In genomic region chr1:178632619-178633018, GRCh38 we compare ENCODE assay signal across 21 cellular contexts.
A peak's percentile ranks its signal among the peaks of the same experiment; 100 is the strongest.
DNase-seq lines count a peak whose midpoint lies in the region; ATAC-seq, FAIRE-seq and TF ChIP-seq lines count a peak whose summit lies in the region.
"Had no signal": no experiment of that assay in that cellular context is flagged by ENCODE, and none has a peak within 500 bp of the region (broad histone marks: within the 10 kb centered on the region; RNA-seq: fewer than 3 reads in every experiment).

No MANE protein-coding gene starts in this region.

- intact Hi-C loops in tibial artery (cut with DNase I; ENCODE audit: low total_unique reads) = no loop called here

- H3K9ac ChIP-seq in OCI-LY1 (ENCODE audit: low read length) (no peak overlapping the region), neural progenitor cell (no peak overlapping the region)

- DNase-seq in Daoy (ENCODE audit: low read depth) (peak; percentile 67), bronchial epithelial cell (ENCODE audit: low read depth) (peak; percentile 48), neural progenitor cell (ENCODE audit: low spot score) (no peak), D721Med (ENCODE audit: insufficient read length, low spot score) (no peak), tibial artery (no peak)
- DNase-seq: activated CD4-positive, alpha-beta T cell treated with anti-CD3 and anti-CD28 coated beads, Interleukin-2, amount 10 ng/mL, durations not matched to agents 24 days and 14 days; activated naive CD4-positive, alpha-beta T cell treated with Interleukin-2 at 50 U/mL for 16 hours; AML-193; Calu3; GOT3; left cardiac atrium; NCI-H1092 treated with DMSO at 0.1 percent for 48 hours; NCI-H526; uterus had no signal

- H3K36me3 ChIP-seq in OCI-LY1 (ENCODE audit: insufficient read depth, low read length) = no peaks in the 10 kb centered on the region
- H3K36me3 ChIP-seq in bronchial epithelial cell (ENCODE audit: control insufficient read depth, insufficient read depth, low read length) = no peaks in the 10 kb centered on the region
- H3K36me3 ChIP-seq in neural progenitor cell = no peaks in the 10 kb centered on the region
- H3K36me3 ChIP-seq in tibial artery = no peaks in the 10 kb centered on the region
- H3K36me3 ChIP-seq: neutrophil, right atrium auricular region, uterus had no signal

- H3K27ac ChIP-seq in OCI-LY1 (ENCODE audit: low read depth, low read length, poor library complexity, severe bottlenecking) (peak overlapping the region; percentile 13), neural progenitor cell (no peak overlapping the region), tibial artery (no peak overlapping the region)
- H3K27ac ChIP-seq: HL-60, neutrophil, right atrium auricular region, uterus had no signal

- no peak for TF ChIP-seq CTCF in OCI-LY1 (IDR thresholded peaks at IDR 0.05; ENCODE audit: low read length)
- no peak for TF ChIP-seq CTCF in bronchial epithelial cell (IDR thresholded peaks at IDR 0.05; ENCODE audit: insufficient read depth, low read length, severe bottlenecking)
- TF ChIP-seq CTCF in neural progenitor cell (IDR thresholded peaks at IDR 0.05) = no peak
- TF ChIP-seq CTCF in D721Med (IDR thresholded peaks at IDR 0.05; ENCODE audit: insufficient read depth, missing control alignments) = no peak
- no peak for TF ChIP-seq CTCF in tibial artery (IDR thresholded peaks at IDR 0.05)

- H3K4me2 ChIP-seq in OCI-LY1 (ENCODE audit: low read length) = no peak overlapping the region
- H3K4me2 ChIP-seq in neural progenitor cell = no peak overlapping the region

- no peaks in the 10 kb centered on the region for H3K79me2 ChIP-seq in OCI-LY1 (ENCODE audit: insufficient read depth, low read length)
- no peaks in the 10 kb centered on the region for H3K79me2 ChIP-seq in neural progenitor cell (ENCODE audit: low read depth)

- H3K4me1 Mint-ChIP-seq in neural progenitor cell = peaks cover 20% of the 10 kb centered on the region
- H3K4me1 Mint-ChIP-seq: activated CD4-positive, alpha-beta T cell treated with anti-CD3 and anti-CD28 coated beads, Interleukin-2, amount 10 ng/mL, durations not matched to agents 24 days and 14 days had no signal

- H2AFZ ChIP-seq in OCI-LY1 (ENCODE audit: low read length) = no peak overlapping the region
- H2AFZ ChIP-seq in neural progenitor cell (replicated peaks) = peak overlapping the region; percentile 7

- peaks cover 2% of the 10 kb centered on the region for H3K36me3 Mint-ChIP-seq in neural progenitor cell

- H3K27ac Mint-ChIP-seq in neural progenitor cell = no peak overlapping the region
- H3K27ac Mint-ChIP-seq: activated CD4-positive, alpha-beta T cell treated with anti-CD3 and anti-CD28 coated beads, Interleukin-2, amount 10 ng/mL, durations not matched to agents 24 days and 14 days had no signal

- H3K4me3 ChIP-seq in OCI-LY1 (ENCODE audit: low read depth, low read length, poor library complexity, severe bottlenecking) (no peak overlapping the region), bronchial epithelial cell (ENCODE audit: low read depth, low read length) (no peak overlapping the region), neural progenitor cell (no peak overlapping the region), tibial artery (no peak overlapping the region)
- H3K4me3 ChIP-seq: K562, right atrium auricular region, uterus had no signal

- H4K20me1 ChIP-seq in OCI-LY1 (ENCODE audit: insufficient read depth, low read length) (no peaks in the 10 kb centered on the region), neural progenitor cell (ENCODE audit: low read depth) (no peaks in the 10 kb centered on the region)

- no peaks in the 10 kb centered on the region for H3K9me3 Mint-ChIP-seq in neural progenitor cell
- H3K9me3 Mint-ChIP-seq: activated CD4-positive, alpha-beta T cell treated with anti-CD3 and anti-CD28 coated beads, Interleukin-2, amount 10 ng/mL, durations not matched to agents 24 days and 14 days had no signal

- no peaks in the 10 kb centered on the region for H3K9me2 ChIP-seq in OCI-LY1 (ENCODE audit: low read depth, low read length)

- H3F3A ChIP-seq in OCI-LY1 (ENCODE audit: insufficient read depth, low read length) = no peaks in the 10 kb centered on the region
- H3F3A ChIP-seq in neural progenitor cell (ENCODE audit: low read depth) = peaks cover 18% of the 10 kb centered on the region

- ATAC-seq in GM19395 (IDR thresholded peaks at IDR 0.05; ENCODE audit: unreplicated experiment) (no peak), HG03175 (IDR thresholded peaks at IDR 0.05; ENCODE audit: unreplicated experiment) (no peak)
- ATAC-seq: K562 had no signal

- FAIRE-seq in bronchial epithelial cell (lab: Jason Lieb, UNC) (no peak), D721Med (lab: Jason Lieb, UNC) (no peak)

- no peaks in the 10 kb centered on the region for H3K27me3 ChIP-seq in OCI-LY1 (ENCODE audit: insufficient read depth, low read length)
- no peaks in the 10 kb centered on the region for H3K27me3 ChIP-seq in bronchial epithelial cell (ENCODE audit: control insufficient read depth, insufficient read depth, low read length)
- no peaks in the 10 kb centered on the region for H3K27me3 ChIP-seq in neural progenitor cell
- no peaks in the 10 kb centered on the region for H3K27me3 ChIP-seq in tibial artery
- H3K27me3 ChIP-seq: neutrophil, right atrium auricular region, uterus had no signal

- peaks cover 4% of the 10 kb centered on the region for H3K27me3 Mint-ChIP-seq in neural progenitor cell (ENCODE audit: insufficient read depth, low read depth)
- H3K27me3 Mint-ChIP-seq: activated CD4-positive, alpha-beta T cell treated with anti-CD3 and anti-CD28 coated beads, Interleukin-2, amount 10 ng/mL, durations not matched to agents 24 days and 14 days had no signal

- H3K4me1 ChIP-seq in OCI-LY1 (ENCODE audit: insufficient read depth, low read length, severe bottlenecking) (peaks cover 28% of the 10 kb centered on the region), neural progenitor cell (peaks cover 14% of the 10 kb centered on the region), tibial artery (no peaks in the 10 kb centered on the region)
- H3K4me1 ChIP-seq: right atrium auricular region, uterus had no signal

- H3K9me3 ChIP-seq in OCI-LY1 (ENCODE audit: low read length) (no peaks in the 10 kb centered on the region), neural progenitor cell (ENCODE audit: low read depth) (no peaks in the 10 kb centered on the region), tibial artery (no peaks in the 10 kb centered on the region)
- H3K9me3 ChIP-seq: neutrophil, right atrium auricular region, uterus had no signal

- H3K4me3 Mint-ChIP-seq in neural progenitor cell = no peak overlapping the region
- H3K4me3 Mint-ChIP-seq: activated CD4-positive, alpha-beta T cell treated with anti-CD3 and anti-CD28 coated beads, Interleukin-2, amount 10 ng/mL, durations not matched to agents 24 days and 14 days had no signal

Comparison
In these comparisons a context has a peak if more than half of its experiments do, and no peak if none do; other contexts are left out.
1. DNase-seq: peak in Daoy (single experiment) and bronchial epithelial cell (single experiment); none in neural progenitor cell (single experiment), D721Med (single experiment) and tibial artery (0 of 2).